ENCODE assay signal across 1 cellular context in the genomic region with DNA sequence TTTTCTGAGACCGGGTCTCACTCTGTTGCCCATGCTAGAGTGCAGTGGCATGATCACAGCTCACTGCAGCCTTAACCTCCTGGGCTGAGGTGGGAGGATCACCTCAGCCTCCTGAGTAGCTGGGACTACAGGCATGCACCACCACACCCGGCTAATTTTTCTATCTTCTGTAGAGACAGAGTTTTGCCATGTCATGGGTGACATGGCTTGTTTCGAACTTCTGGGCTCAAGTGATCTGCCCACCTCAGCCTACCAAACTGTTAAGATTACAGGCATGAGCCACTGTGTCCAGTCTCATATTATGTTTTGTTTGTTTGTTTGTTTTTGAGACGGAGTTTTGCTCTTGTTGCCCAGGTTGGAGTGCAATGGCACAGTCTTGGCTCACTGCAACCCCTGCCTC.
A peak's percentile ranks its signal among the peaks of the same experiment; 100 is the strongest.
TF ChIP-seq lines count a peak whose summit lies in the region.

No MANE protein-coding gene starts in this region.

TF ChIP-seq in K562, 482 proteins besides CTCF, POLR2A, EP300 and RAD21:
- TF ChIP-seq MAFK (IDR thresholded peaks at IDR 0.05; ENCODE audit: low read length) (peak; percentile 7; the same call in 1 of the 2 replicates), C11orf30 (IDR thresholded peaks at IDR 0.05; ENCODE audit: low read depth) (peak; percentile 70), ZNF316 (IDR thresholded peaks at IDR 0.05) (peak; percentile 76), MAFG (tag; conservative IDR thresholded peaks at IDR 0.05) (peak; percentile 78)
